In genomic region chr7:148523550-148523949, GRCh38 we compare ENCODE assay signal across 23 cellular contexts.
DNase-seq lines count a peak whose midpoint lies in the region; ATAC-seq, FAIRE-seq and TF ChIP-seq lines count a peak whose summit lies in the region.
"Had no signal": no experiment of that assay in that cellular context is flagged by ENCODE, and none has a peak within 500 bp of the region (broad histone marks: within the 10 kb centered on the region; RNA-seq: fewer than 3 reads in every experiment).

No MANE protein-coding gene starts in this region.

- ATAC-seq in GM23338 (no peak), K562 (no peak), GM19351 (IDR thresholded peaks at IDR 0.05; ENCODE audit: unreplicated experiment) (no peak)
- no peak for ATAC-seq in activated CD8-positive, alpha-beta T cell treated with anti-CD3 and anti-CD28 coated beads for 36 hours
- ATAC-seq: CD8-positive, alpha-beta T cell; GM12878 had no signal

- H3K9me3 Mint-ChIP-seq in GM23338, result peaks cover 5% of the 10 kb centered on the region; the same call in 2 of the 3 replicates
- H3K9me3 Mint-ChIP-seq in activated CD8-positive, alpha-beta T cell treated with anti-CD3 and anti-CD28 coated beads for 36 hours, result no peaks in the 10 kb centered on the region
- H3K9me3 Mint-ChIP-seq: CD8-positive, alpha-beta T cell had no signal

- H3K27ac ChIP-seq in DOHH2 (ENCODE audit: low read depth, low read length) (no peak overlapping the region), GM23338 (ENCODE audit: low read depth) (no peak overlapping the region), K562 (ENCODE audit: extremely low read depth, low read depth, low read length) (no peak overlapping the region), tibial artery (no peak overlapping the region)
- H3K27ac ChIP-seq: BLaER1, C4-2B had no signal

- no peak for DNase-seq in GM23338 (ENCODE audit: low spot score)
- DNase-seq in NAMALWA (ENCODE audit: low spot score), result peak; percentile 1
- no peak for DNase-seq in K562 (ENCODE audit: extremely low read depth in 1 of 4, low spot score in 3 of 4)
- DNase-seq in activated CD8-positive, alpha-beta memory T cell treated with anti-CD3 and anti-CD28 coated beads, Interleukin-2, amount 50 U/mL, for 4 hours, result no peak
- no peak for DNase-seq in tibial artery
- DNase-seq in activated CD8-positive, alpha-beta T cell treated with anti-CD3 and anti-CD28 coated beads for 36 hours, result no peak
- DNase-seq: Caco-2; CD4-positive, CD25-positive, alpha-beta regulatory T cell; CD8-positive, alpha-beta T cell; DMS153; DND-41; EL; GDM1; H7; HCEC 1CT had no signal

- H3K4me2 ChIP-seq in DOHH2 (ENCODE audit: low read length), result peak overlapping the region; percentile 43
- H3K4me2 ChIP-seq in GM23338, result no peak overlapping the region
- H3K4me2 ChIP-seq in K562 (ENCODE audit: insufficient read depth, low read length), result no peak overlapping the region
- H3K4me2 ChIP-seq: BLaER1 had no signal

- H3K4me3 ChIP-seq in DOHH2 (ENCODE audit: low read length), result no peak overlapping the region; the same call in 1 of the 2 replicates
- no peak overlapping the region for H3K4me3 ChIP-seq in GM23338
- no peak overlapping the region for H3K4me3 ChIP-seq in K562
- no peak overlapping the region for H3K4me3 ChIP-seq in tibial artery
- H3K4me3 ChIP-seq: BLaER1, GM12878 had no signal

- no peak for TF ChIP-seq CTCF in DOHH2 (IDR thresholded peaks at IDR 0.05; ENCODE audit: low read depth, low read length, poor library complexity, severe bottlenecking)
- no peak for TF ChIP-seq CTCF in GM23338 (conservative IDR thresholded peaks at IDR 0.05; ENCODE audit: low read depth in 2 of 2)
- TF ChIP-seq CTCF in K562 (IDR thresholded peaks at IDR 0.05 in 2 of 3, conservative IDR thresholded peaks at IDR 0.05 in 1 of 3; ENCODE audit: insufficient read depth in 2 of 3, low read depth in 1 of 3, low read length in 3 of 3), result no peak
- no peak for TF ChIP-seq CTCF in tibial artery (IDR thresholded peaks at IDR 0.05)
- no peak for TF ChIP-seq CTCF in activated CD8-positive, alpha-beta T cell treated with anti-CD3 and anti-CD28 coated beads for 36 hours (IDR thresholded peaks at IDR 0.05)

- H3K36me3 Mint-ChIP-seq in GM23338 (ENCODE audit: low read depth), result peaks cover 3% of the 10 kb centered on the region; the same call in 1 of the 3 replicates
- no peaks in the 10 kb centered on the region for H3K36me3 Mint-ChIP-seq in activated CD8-positive, alpha-beta T cell treated with anti-CD3 and anti-CD28 coated beads for 36 hours (ENCODE audit: low read depth)
- H3K36me3 Mint-ChIP-seq: CD4-positive, CD25-positive, alpha-beta regulatory T cell; CD8-positive, alpha-beta T cell had no signal

- peaks cover 10% of the 10 kb centered on the region for H3K4me1 Mint-ChIP-seq in GM23338
- peaks cover 2% of the 10 kb centered on the region for H3K4me1 Mint-ChIP-seq in activated CD8-positive, alpha-beta T cell treated with anti-CD3 and anti-CD28 coated beads for 36 hours (ENCODE audit: low read depth)

- H3F3A ChIP-seq in DOHH2 (ENCODE audit: control insufficient read depth, insufficient read depth) (0 out of 2 replicates have a peak, but pooled peaks cover 5% of the 10 kb centered on the region), GM23338 (replicated peaks; ENCODE audit: low read depth) (no peaks in the 10 kb centered on the region; the same call in 1 of the 2 replicates)

- H3K9me1 ChIP-seq in K562 (ENCODE audit: control insufficient read depth, insufficient read depth, low read length), result no peaks in the 10 kb centered on the region

- H3K9ac ChIP-seq in K562 (ENCODE audit: insufficient read depth in 1 of 2, low read depth in 2 of 2, low read length in 2 of 2), result no peak overlapping the region
- H3K9ac ChIP-seq: BLaER1 had no signal

- no peaks in the 10 kb centered on the region for H3K27me3 Mint-ChIP-seq in GM23338 (ENCODE audit: insufficient read depth, low read depth, poor library complexity)
- H3K27me3 Mint-ChIP-seq in activated CD8-positive, alpha-beta T cell treated with anti-CD3 and anti-CD28 coated beads for 36 hours, result peaks cover 36% of the 10 kb centered on the region
- H3K27me3 Mint-ChIP-seq: B cell had no signal

- no peak for TF ChIP-seq POLR2A in K562 (conservative IDR thresholded peaks at IDR 0.05)

- H4K20me1 ChIP-seq in DOHH2 (ENCODE audit: control insufficient read depth, insufficient read depth, low read depth, low read length), result no peaks in the 10 kb centered on the region
- no peaks in the 10 kb centered on the region for H4K20me1 ChIP-seq in GM23338 (replicated peaks; ENCODE audit: insufficient read depth)
- H4K20me1 ChIP-seq in K562 (replicated peaks; ENCODE audit: control insufficient read depth, insufficient read depth, low read length), result no peaks in the 10 kb centered on the region
- H4K20me1 ChIP-seq: BLaER1 had no signal

- TF ChIP-seq RAD21 in K562 (CRISPR knock-in tag; conservative IDR thresholded peaks at IDR 0.05 in 1 of 2, IDR thresholded peaks at IDR 0.05 in 1 of 2), result no peak

- TF ChIP-seq EP300 in K562 (IDR thresholded peaks at IDR 0.05; ENCODE audit: low read length), result no peak

- WGBS in K562 (ENCODE audit: insufficient coverage, low coverage, missing lambda C conversion rate), result 1% methylated on average over 4 of the region's 4 CpGs

- in situ Hi-C loops in K562 (cut with MboI), result no loop called here

- H3K27ac Mint-ChIP-seq in GM23338, result no peak overlapping the region
- H3K27ac Mint-ChIP-seq in activated CD8-positive, alpha-beta T cell treated with anti-CD3 and anti-CD28 coated beads for 36 hours, result no peak overlapping the region
- H3K27ac Mint-ChIP-seq: B cell; CD8-positive, alpha-beta T cell had no signal

- H3K4me3 Mint-ChIP-seq in GM23338, result no peak overlapping the region
- H3K4me3 Mint-ChIP-seq in activated CD8-positive, alpha-beta T cell treated with anti-CD3 and anti-CD28 coated beads for 36 hours, result no peak overlapping the region
- H3K4me3 Mint-ChIP-seq: B cell; CD4-positive, CD25-positive, alpha-beta regulatory T cell; CD8-positive, alpha-beta T cell had no signal

- H3K27me3 ChIP-seq in DOHH2 (ENCODE audit: control insufficient read depth, low read length) (peaks cover 10% of the 10 kb centered on the region; the same call in 1 of the 2 replicates), GM23338 (ENCODE audit: insufficient read depth) (no peaks in the 10 kb centered on the region), K562 (ENCODE audit: control insufficient read depth in 2 of 2, insufficient read depth in 2 of 2, low read length in 2 of 2) (peaks cover 23 to 25% of the 10 kb centered on the region in 2 experiments; a peak in 4 of 5 replicates), tibial artery (peaks cover 0 to 21% of the 10 kb centered on the region in 2 donors)
- H3K27me3 ChIP-seq: BLaER1 had no signal

- H3K9me3 ChIP-seq in DOHH2 (ENCODE audit: control insufficient read depth, insufficient read depth, low read length) (peaks cover 3% of the 10 kb centered on the region; the same call in 1 of the 2 replicates), K562 (replicated peaks; ENCODE audit: control insufficient read depth, insufficient read depth, low read depth, low read length) (no peaks in the 10 kb centered on the region), tibial artery (no peaks in the 10 kb centered on the region)

- no peak for FAIRE-seq in K562 (lab: Jason Lieb, UNC)
- FAIRE-seq: GM12878, GM18507, H1 had no signal

- BruUV-seq in K562 (replicated peaks; lab: Mats Ljungman, UMichigan), result no TSS peak

- H3K9me2 ChIP-seq in DOHH2 (replicated peaks; ENCODE audit: control insufficient read depth, low read length), result no peaks in the 10 kb centered on the region
- H3K9me2 ChIP-seq in GM23338 (ENCODE audit: insufficient read depth), result 0 out of 2 replicates have a peak, but pooled peaks cover 4% of the 10 kb centered on the region

- H3K79me2 ChIP-seq in DOHH2 (ENCODE audit: control insufficient read depth, low read length) (no peaks in the 10 kb centered on the region), GM23338 (replicated peaks; ENCODE audit: insufficient read depth) (no peaks in the 10 kb centered on the region), K562 (ENCODE audit: control insufficient read depth, insufficient read depth, low read length) (no peaks in the 10 kb centered on the region)

- POLR2A ChIA-PET in K562 (lab: Yijun Ruan, JAX), result interaction anchor here (0.7 kb wide), 1 partner anchor 28 kb away, joined by 3 read pairs; no protein-coding TSS in a partner anchor
- POLR2A ChIA-PET in activated CD8-positive, alpha-beta T cell treated with anti-CD3 and anti-CD28 coated beads for 36 hours (lab: Charles Lee), result no interaction called here

- CTCF ChIA-PET in K562 (lab: Yijun Ruan, JAX; ENCODE audit: low intra/inter-chr PET ratio), result no interaction called here
- CTCF ChIA-PET in activated CD8-positive, alpha-beta T cell treated with anti-CD3 and anti-CD28 coated beads for 36 hours (lab: Charles Lee), result no interaction called here

- H3K4me1 ChIP-seq in DOHH2 (ENCODE audit: control insufficient read depth, low read length) (peaks cover 83% of the 10 kb centered on the region), GM23338 (ENCODE audit: insufficient read depth) (peaks cover 15% of the 10 kb centered on the region), K562 (replicated peaks in 1 of 2; ENCODE audit: control insufficient read depth in 2 of 2, insufficient read depth in 2 of 2, low read length in 2 of 2) (peaks cover 2 to 4% of the 10 kb centered on the region in 2 experiments; a peak in 2 of 5 replicates), tibial artery (no peaks in the 10 kb centered on the region)

- H2AFZ ChIP-seq in GM23338 (peak overlapping the region; percentile 72; the same call in 1 of the 2 replicates), K562 (ENCODE audit: low read depth, low read length) (no peak overlapping the region)

- no peaks in the 10 kb centered on the region for H3K36me3 ChIP-seq in DOHH2 (ENCODE audit: control insufficient read depth, low read length)
- no peaks in the 10 kb centered on the region for H3K36me3 ChIP-seq in GM23338 (ENCODE audit: insufficient read depth)
- H3K36me3 ChIP-seq in K562 (ENCODE audit: control insufficient read depth, insufficient read depth, low read length), result no peaks in the 10 kb centered on the region
- H3K36me3 ChIP-seq in tibial artery, result no peaks in the 10 kb centered on the region
- H3K36me3 ChIP-seq: BLaER1 had no signal

- intact Hi-C loops in K562 (cut with micrococcal nuclease), result no loop called here
- intact Hi-C loops in tibial artery (cut with DNase I; ENCODE audit: low total_unique reads), result no loop called here
- intact Hi-C loops in activated CD8-positive, alpha-beta T cell treated with anti-CD3 and anti-CD28 coated beads for 36 hours (cut with micrococcal nuclease), result no loop called here

TF ChIP-seq in GM23338, 12 proteins besides CTCF, POLR2A, EP300 and RAD21 (continues in another document):
- no peak for TF ChIP-seq EZH2 (IDR thresholded peaks at IDR 0.05; ENCODE audit: low read depth, unreplicated experiment)
- TF ChIP-seq ZNF331 (CRISPR knock-in tag; IDR thresholded peaks at IDR 0.05; ENCODE audit: low read depth), result no peak

TF ChIP-seq in K562, 482 proteins besides CTCF, POLR2A, EP300 and RAD21 (continues in another document):
- TF ChIP-seq ZNF316 (IDR thresholded peaks at IDR 0.05), result peak; percentile 67
- TF ChIP-seq MBD2 (IDR thresholded peaks at IDR 0.05; ENCODE audit: borderline replicate concordance, low read depth), result no peak
- TF ChIP-seq MAFG (tag; conservative IDR thresholded peaks at IDR 0.05), result peak; percentile 36; the same call in 1 of the 2 replicates
- peak; percentile 56 for TF ChIP-seq C11orf30 (IDR thresholded peaks at IDR 0.05; ENCODE audit: low read depth)
- TF ChIP-seq MAFF (IDR thresholded peaks at IDR 0.05; ENCODE audit: low read length), result peak; percentile 35; the same call in 1 of the 2 replicates
